In the genomic region with DNA sequence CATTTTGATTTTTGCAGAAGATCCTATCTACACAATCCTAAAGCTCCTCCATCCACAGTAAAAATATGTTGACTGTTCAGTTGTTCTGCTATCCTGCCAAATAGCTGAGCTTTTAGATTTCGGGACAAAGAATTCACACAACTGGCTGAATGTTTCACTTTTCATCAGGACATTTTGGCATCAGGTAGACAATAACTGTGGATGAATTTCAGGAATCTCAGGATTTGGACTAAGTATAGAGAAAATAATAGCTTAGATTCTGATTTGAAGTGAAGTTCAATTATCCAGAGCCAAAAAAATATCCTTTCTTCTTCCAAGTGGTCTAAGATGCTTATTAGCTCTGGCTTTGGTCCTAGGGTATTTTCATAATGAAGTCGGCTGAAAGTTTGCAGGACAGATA, we compare ENCODE assay signal across 23 cellular contexts. TPM values are rescaled to one million over a fixed set of nuclear protein-coding genes. Genes with fewer than 3 reads are reported as not detected.
"Had no signal": no experiment of that assay in that cellular context is flagged by ENCODE, and none has a peak within 500 bp of the region (broad histone marks: within the 10 kb centered on the region; RNA-seq: fewer than 3 reads in every experiment).

No MANE protein-coding gene starts in this region.

- DNase-seq: islet precursor cell; left ventricle myocardium inferior; mesendoderm; naive B cell; natural killer cell; ovary; right lobe of liver; spleen; stimulated activated CD4-positive, alpha-beta T cell treated with anti-CD3 and anti-CD28 coated beads, Interleukin-4, amount 100 ng/mL, for 24 hours; stimulated activated naive CD4-positive, alpha-beta T cell; transverse colon; upper lobe of left lung had no signal

- H3K4me1 Mint-ChIP-seq: naive B cell; natural killer cell; stimulated activated effector memory CD8-positive, alpha-beta T cell treated with anti-CD3 and anti-CD28 coated beads, Interleukin-12 subunit alpha, Interleukin-12 subunit beta, amount 100 ng/mL, for 72 hours had no signal

- H2AFZ ChIP-seq: hepatocyte had no signal

- H3K36me3 ChIP-seq: left ventricle myocardium inferior, ovary, right atrium auricular region, right lobe of liver, spleen, transverse colon, upper lobe of left lung, vagina had no signal

- H3K79me2 ChIP-seq: hepatocyte had no signal

- H3K4me1 ChIP-seq: left ventricle myocardium inferior, right atrium auricular region, right lobe of liver, spleen, upper lobe of left lung, vagina had no signal

- H3K9me3 Mint-ChIP-seq: mesothelial cell of epicardium; stimulated activated naive CD8-positive, alpha-beta T cell treated with anti-CD3 and anti-CD28 coated beads, Interleukin-15, Interleukin-2, amounts not matched to agents 100 ng/mL and 50 ng/mL, for 24 hours had no signal

- H3K4me3 Mint-ChIP-seq: mesothelial cell of epicardium; naive B cell; natural killer cell; stimulated activated effector memory CD8-positive, alpha-beta T cell treated with anti-CD3 and anti-CD28 coated beads, Interleukin-12 subunit alpha, Interleukin-12 subunit beta, amount 100 ng/mL, for 72 hours; stimulated activated naive CD8-positive, alpha-beta T cell treated with anti-CD3 and anti-CD28 coated beads, Interleukin-15, Interleukin-2, amounts not matched to agents 100 ng/mL and 50 ng/mL, for 24 hours had no signal

- H3K9me3 ChIP-seq: left ventricle myocardium inferior, ovary, right atrium auricular region, right lobe of liver, spleen, transverse colon, upper lobe of left lung, vagina had no signal

- H3K4me2 ChIP-seq: hepatocyte had no signal

- H3K27me3 ChIP-seq: hepatocyte, ovary, right atrium auricular region, right lobe of liver, spleen, transverse colon, upper lobe of left lung, vagina had no signal

- H3K27ac Mint-ChIP-seq: mesothelial cell of epicardium; naive B cell; natural killer cell; progenitor cell of endocrine pancreas; stimulated activated effector memory CD8-positive, alpha-beta T cell treated with anti-CD3 and anti-CD28 coated beads, Interleukin-12 subunit alpha, Interleukin-12 subunit beta, amount 100 ng/mL, for 72 hours; stimulated activated naive CD8-positive, alpha-beta T cell treated with anti-CD3 and anti-CD28 coated beads, Interleukin-15, Interleukin-2, amounts not matched to agents 100 ng/mL and 50 ng/mL, for 24 hours had no signal

- H3K27ac ChIP-seq: hepatocyte, left ventricle myocardium inferior, ovary, right atrium auricular region, right lobe of liver, skin epidermis, spleen, transverse colon, upper lobe of left lung, vagina had no signal

- ATAC-seq: natural killer cell; right lobe of liver; stimulated activated effector memory CD8-positive, alpha-beta T cell treated with anti-CD3 and anti-CD28 coated beads, Interleukin-12 subunit alpha, Interleukin-12 subunit beta, amount 100 ng/mL, for 72 hours had no signal

- H3K36me3 Mint-ChIP-seq: mesothelial cell of epicardium; naive B cell; natural killer cell; stimulated activated effector memory CD8-positive, alpha-beta T cell treated with anti-CD3 and anti-CD28 coated beads, Interleukin-12 subunit alpha, Interleukin-12 subunit beta, amount 100 ng/mL, for 72 hours had no signal

- H3K4me3 ChIP-seq: hepatocyte, left ventricle myocardium inferior, lung, ovary, right atrium auricular region, right lobe of liver, skin epidermis, spleen, transverse colon, upper lobe of left lung, vagina had no signal

RNA-seq across cellular contexts. Expression of a gene that starts 16.0 kb away (rescaled TPM):
- total RNA-seq: natural killer cell, pulmonary artery endothelial cell had no signal
- polyA plus RNA-seq: neural cell had no signal
